ENCODE assay signal across 18 cellular contexts in genomic region chr11:37788141-37788877, GRCh38.
DNase-seq lines count a peak whose midpoint lies in the region; ATAC-seq and TF ChIP-seq lines count a peak whose summit lies in the region.
"Had no signal": no experiment of that assay in that cellular context is flagged by ENCODE, and none has a peak within 500 bp of the region (broad histone marks: within the 10 kb centered on the region; RNA-seq: fewer than 3 reads in every experiment).

No MANE protein-coding gene starts in this region.

- H3K27ac ChIP-seq in esophagus squamous epithelium: no peak overlapping the region
- H3K27ac ChIP-seq: dorsolateral prefrontal cortex, gastroesophageal sphincter, PC-9 had no signal

- H3K27me3 ChIP-seq in MG63 (no peaks in the 10 kb centered on the region), esophagus squamous epithelium (no peaks in the 10 kb centered on the region)
- H3K27me3 ChIP-seq: dorsolateral prefrontal cortex, gastroesophageal sphincter had no signal

- no peaks in the 10 kb centered on the region for H3K4me1 ChIP-seq in esophagus squamous epithelium
- H3K4me1 ChIP-seq: gastroesophageal sphincter had no signal

- intact Hi-C loops in esophagus squamous epithelium (cut with DNase I): no loop called here

- H3K36me3 ChIP-seq in MG63 (peaks cover 3% of the 10 kb centered on the region; the same call in 1 of the 2 replicates), esophagus squamous epithelium (no peaks in the 10 kb centered on the region)
- H3K36me3 ChIP-seq: gastroesophageal sphincter had no signal

- TF ChIP-seq CTCF in AG10803 (conservative IDR thresholded peaks at IDR 0.05; ENCODE audit: low read length) (no peak), cardiac fibroblast (IDR thresholded peaks at IDR 0.05; ENCODE audit: low read depth, low read length) (no peak), esophagus squamous epithelium (IDR thresholded peaks at IDR 0.05) (no peak)

- H3K9me3 ChIP-seq in MG63: peaks cover 35% of the 10 kb centered on the region
- peaks cover 0 to 3% (median 0%) of the 10 kb centered on the region in 3 donors for H3K9me3 ChIP-seq in esophagus squamous epithelium

- no peak overlapping the region for H3K4me3 ChIP-seq in AG10803 (ENCODE audit: low read length)
- H3K4me3 ChIP-seq in MG63: no peak overlapping the region
- H3K4me3 ChIP-seq in cardiac fibroblast (replicated peaks in 1 of 2; ENCODE audit: low read depth in 2 of 2, low read length in 2 of 2): no peak overlapping the region
- no peak overlapping the region for H3K4me3 ChIP-seq in esophagus squamous epithelium
- H3K4me3 ChIP-seq: dorsolateral prefrontal cortex, gastroesophageal sphincter, PC-9 had no signal

- peak; percentile 26 for DNase-seq in AG10803 (ENCODE audit: low read depth)
- DNase-seq in MG63: peak; percentile 73
- peak; percentile 62 to 95 for DNase-seq in cardiac fibroblast (ENCODE audit: low read depth in 2 of 2)
- DNase-seq in kidney glomerular epithelial cell (lab: John Stamatoyannopoulos, UW): peak; percentile 91
- DNase-seq in esophagus squamous epithelium (lab: John Stamatoyannopoulos, UW): no peak
- no peak for DNase-seq in GM19238 (ENCODE audit: insufficient read length, low spot score)
- DNase-seq: activated naive CD4-positive, alpha-beta T cell treated with anti-CD3 and anti-CD28 coated beads, Interleukin-2, amount 50 U/mL, for 16 hours; dorsolateral prefrontal cortex; H9; KBM-7; NCI-H1436; NCI-H510A; nucleus accumbens; PC-9; T-cell had no signal

- WGBS in esophagus squamous epithelium, 2 donors: 28 to 34% methylated on average over 5 of the region's 5 CpGs

- ATAC-seq in GM18502 (IDR thresholded peaks at IDR 0.05; ENCODE audit: poor library complexity, unreplicated experiment) (no peak), HG03439 (IDR thresholded peaks at IDR 0.05; ENCODE audit: unreplicated experiment) (no peak)
- ATAC-seq: gastroesophageal sphincter, T-cell had no signal

- no peak for TF ChIP-seq POLR2A in esophagus squamous epithelium (IDR thresholded peaks at IDR 0.05)

Comparison
In these comparisons a context has a peak if more than half of its experiments do, and no peak if none do; other contexts are left out.
1. DNase-seq: peak in AG10803 (single experiment), MG63 (single experiment), cardiac fibroblast (2 of 2) and kidney glomerular epithelial cell (single experiment); none in esophagus squamous epithelium (single experiment) and GM19238 (single experiment).